29 cellular contexts compared by ENCODE assay signal in the genomic region with DNA sequence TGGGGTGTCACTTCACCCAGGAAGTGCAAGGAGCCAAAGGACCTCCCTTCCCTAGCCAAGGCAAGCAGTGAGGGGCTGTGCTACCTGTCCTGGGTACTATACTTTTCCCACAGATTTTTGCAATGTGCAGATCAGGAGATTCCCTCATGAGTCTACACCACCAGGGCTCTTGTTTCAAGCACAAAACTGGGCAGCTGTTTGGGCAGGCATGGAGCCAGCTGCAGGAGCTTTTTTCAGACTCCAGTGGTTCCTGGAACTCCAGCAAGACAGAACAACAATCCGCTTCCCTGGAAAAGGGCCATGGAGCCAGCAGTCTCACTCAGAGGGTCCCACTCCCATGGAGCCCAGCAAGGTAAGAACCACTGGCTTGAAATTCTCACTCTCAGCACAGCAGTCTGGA.
"Had no signal": no experiment of that assay in that cellular context is flagged by ENCODE, and none has a peak within 500 bp of the region (broad histone marks: within the 10 kb centered on the region; RNA-seq: fewer than 3 reads in every experiment).

No MANE protein-coding gene starts in this region.

- H3K27ac ChIP-seq: colonic mucosa, coronary artery, dorsolateral prefrontal cortex, epithelial cell of prostate, esophagus muscularis mucosa, esophagus squamous epithelium, foreskin keratinocyte, gastrocnemius medialis, gastroesophageal sphincter, heart left ventricle, heart right ventricle had no signal

- H3K36me3 ChIP-seq: colonic mucosa, esophagus muscularis mucosa, esophagus squamous epithelium, gastrocnemius medialis, gastroesophageal sphincter, heart left ventricle, heart right ventricle had no signal

- ATAC-seq: effector memory CD8-positive, alpha-beta T cell; esophagus mucosa; foreskin keratinocyte; gastrocnemius medialis; gastroesophageal sphincter; heart left ventricle; heart right ventricle had no signal

- H3K4me1 ChIP-seq: colonic mucosa, esophagus muscularis mucosa, esophagus squamous epithelium, foreskin keratinocyte, gastrocnemius medialis, gastroesophageal sphincter, heart left ventricle, heart right ventricle had no signal

- H3K9me3 ChIP-seq: colonic mucosa, gastrocnemius medialis had no signal

- H3K4me3 ChIP-seq: colonic mucosa, coronary artery, dorsolateral prefrontal cortex, esophagus muscularis mucosa, esophagus squamous epithelium, gastrocnemius medialis, gastroesophageal sphincter, heart left ventricle, heart right ventricle had no signal

- H3K4me3 Mint-ChIP-seq: dendritic cell treated with granulocyte-macrophage colony-stimulating factor and Interleukin-4, amounts not matched to agents 40 ng/mL and 50 ng/mL, for 4 days; effector memory CD8-positive, alpha-beta T cell; endodermal cell had no signal

- FAIRE-seq: colon, endometrium, endothelial cell of umbilical vein, frontal cortex had no signal

- H3K27me3 Mint-ChIP-seq: dendritic cell treated with granulocyte-macrophage colony-stimulating factor and Interleukin-4, amounts not matched to agents 40 ng/mL and 50 ng/mL, for 4 days; effector memory CD8-positive, alpha-beta T cell had no signal

- H3K27me3 ChIP-seq: colonic mucosa, dorsolateral prefrontal cortex, esophagus muscularis mucosa, esophagus squamous epithelium, foreskin keratinocyte, gastrocnemius medialis, gastroesophageal sphincter, heart left ventricle, heart right ventricle had no signal

- H3K27ac Mint-ChIP-seq: dendritic cell treated with granulocyte-macrophage colony-stimulating factor and Interleukin-4, amounts not matched to agents 40 ng/mL and 50 ng/mL, for 4 days; effector memory CD8-positive, alpha-beta T cell; endodermal cell had no signal

- DNase-seq: colonic mucosa; cortex of kidney; dermis blood vessel endothelial cell; dorsolateral prefrontal cortex; effector CD4-positive, alpha-beta T cell; effector CD8-positive, alpha-beta T cell; effector memory CD4-positive, alpha-beta T cell; effector memory CD8-positive, alpha-beta T cell; erythroblast; esophagus squamous epithelium; foreskin fibroblast; foreskin keratinocyte; foreskin melanocyte; gastrocnemius medialis; glutamatergic neuron; head of caudate nucleus; heart left ventricle; heart right ventricle had no signal
